ENCODE assay signal across 8 cellular contexts in genomic region chr1:958823-959729, GRCh38. TPM values are rescaled to one million over a fixed set of nuclear protein-coding genes. Genes with fewer than 3 reads are reported as not detected.
A peak's percentile ranks its signal among the peaks of the same experiment; 100 is the strongest.
DNase-seq lines count a peak whose midpoint lies in the region; ATAC-seq lines count a peak whose summit lies in the region.

TSS of gene NOC2L (minus strand) at chr1:959256. CDS start at chr1:959240, 16 bp downstream.

- H3K4me3 Mint-ChIP-seq in effector memory CD8-positive, alpha-beta T cell, result peak within 1 kb of the TSS; percentile 85 to 89

- H3K27ac Mint-ChIP-seq in effector memory CD8-positive, alpha-beta T cell, result peak within 1 kb of the TSS; percentile 81 to 85

- H3K4me1 Mint-ChIP-seq in effector memory CD8-positive, alpha-beta T cell (ENCODE audit: low read depth in 2 of 2), result peaks cover 21 to 22% of the 10 kb centered on the region in 2 donors

- ATAC-seq in GM19328 (IDR thresholded peaks at IDR 0.05; ENCODE audit: unreplicated experiment), result peak; percentile 55
- peak; percentile 63 for ATAC-seq in HG03565 (IDR thresholded peaks at IDR 0.05; ENCODE audit: unreplicated experiment)
- ATAC-seq in effector memory CD8-positive, alpha-beta T cell (replicated peaks), result peak; percentile 87

- no peaks in the 10 kb centered on the region for H3K9me3 Mint-ChIP-seq in effector memory CD8-positive, alpha-beta T cell

- peaks cover 21% of the 10 kb centered on the region for H3K36me3 Mint-ChIP-seq in effector memory CD8-positive, alpha-beta T cell (ENCODE audit: insufficient read depth)

- H3K27me3 Mint-ChIP-seq in effector memory CD8-positive, alpha-beta T cell, result no peaks in the 10 kb centered on the region

- DNase-seq in C1 segment of cervical spinal cord (lab: John Stamatoyannopoulos, UW) (peak; percentile 49 to 94 (median 88)), NOMO-1 treated with dmso at 0.1 percent for 144 hours (lab: John Stamatoyannopoulos, UW; ENCODE audit: unreplicated experiment) (peak; percentile 77), mesenteric fat pad (ENCODE audit: low spot score) (peak; percentile 99)
- DNase-seq in activated CD8-positive, alpha-beta memory T cell treated with anti-CD3 and anti-CD28 coated beads for 4 hours (ENCODE audit: low read depth in 2 of 2), result peak; percentile 90 to 97
- peak; percentile 88 to 94 (median 94) for DNase-seq in effector memory CD8-positive, alpha-beta T cell
- DNase-seq in stimulated activated CD8-positive, alpha-beta memory T cell treated with anti-CD3 and anti-CD28 coated beads, Interleukin-15, amount 100 ng/mL, for 24 hours (ENCODE audit: low read depth), result peak; percentile 100

RNA-seq across cellular contexts. Expression of gene NOC2L, which starts in this region (rescaled TPM):
- total RNA-seq in mesenteric fat pad, result 49.8 TPM

Comparison
In these comparisons a context has a peak if more than half of its experiments do, and no peak if none do; other contexts are left out.
1. Peak in every context shown above with its lines: DNase-seq and ATAC-seq.